ENCODE assay signal across 19 cellular contexts in genomic region chr14:105461903-105462302, GRCh38.
"Had no signal": no experiment of that assay in that cellular context is flagged by ENCODE, and none has a peak within 500 bp of the region (broad histone marks: within the 10 kb centered on the region; RNA-seq: fewer than 3 reads in every experiment).

No MANE protein-coding gene starts in this region.

- DNase-seq: colonic mucosa; effector CD4-positive, alpha-beta T cell; gastrocnemius medialis; heart right ventricle; islet precursor cell; left lung; lower lobe of right lung; occipital lobe; pancreas; right cardiac atrium; stimulated activated CD4-positive, alpha-beta T cell treated with anti-CD3 and anti-CD28 coated beads, Interleukin-2, amount 100 ng/mL, for 48 hours; stimulated activated naive CD4-positive, alpha-beta T cell treated with Interleukin-2 at 50 U/mL for 16 hours had no signal

- H3K4me1 Mint-ChIP-seq: memory B cell, mesothelial cell of epicardium had no signal

- H3K4me3 ChIP-seq: colonic mucosa, gastrocnemius medialis, heart right ventricle, left lung, lower lobe of right lung, pancreas, smooth muscle cell had no signal

- H3K27ac Mint-ChIP-seq: memory B cell; mesothelial cell of epicardium; natural killer cell treated with Interleukin-12 subunit alpha and Interleukin-12 subunit beta and Interleukin-15 and Interleukin-18, amount 100 ng/mL, for 72 hours; progenitor cell of endocrine pancreas; type B pancreatic cell had no signal

- H3K36me3 Mint-ChIP-seq: natural killer cell treated with Interleukin-12 subunit alpha and Interleukin-12 subunit beta and Interleukin-15 and Interleukin-18, amount 100 ng/mL, for 72 hours; type B pancreatic cell had no signal

- H3K9me3 Mint-ChIP-seq: memory B cell; mesothelial cell of epicardium; natural killer cell treated with Interleukin-12 subunit alpha and Interleukin-12 subunit beta and Interleukin-15 and Interleukin-18, amount 100 ng/mL, for 72 hours; type B pancreatic cell had no signal

- H3K9me3 ChIP-seq: colonic mucosa, gastrocnemius medialis, heart right ventricle, left lung, lower lobe of right lung, pancreas had no signal

- H3K27ac ChIP-seq: colonic mucosa, gastrocnemius medialis, left lung, lower lobe of right lung, pancreas had no signal

- H3K27me3 ChIP-seq: colonic mucosa, gastrocnemius medialis, heart right ventricle, left lung, pancreas had no signal

- H3K4me3 Mint-ChIP-seq: memory B cell; mesothelial cell of epicardium; natural killer cell treated with Interleukin-12 subunit alpha and Interleukin-12 subunit beta and Interleukin-15 and Interleukin-18, amount 100 ng/mL, for 72 hours; type B pancreatic cell had no signal

- H3K4me1 ChIP-seq: colonic mucosa, pancreas had no signal

- H3K36me3 ChIP-seq: colonic mucosa had no signal

- ATAC-seq: esophagus mucosa; gastrocnemius medialis; heart right ventricle; left lung; lower lobe of right lung; natural killer cell treated with Interleukin-12 subunit alpha and Interleukin-12 subunit beta and Interleukin-15 and Interleukin-18, amount 100 ng/mL, for 72 hours; pancreas; right cardiac atrium had no signal

- H3K27me3 Mint-ChIP-seq: memory B cell; natural killer cell treated with Interleukin-12 subunit alpha and Interleukin-12 subunit beta and Interleukin-15 and Interleukin-18, amount 100 ng/mL, for 72 hours; progenitor cell of endocrine pancreas; type B pancreatic cell had no signal
